ENCODE assay signal across 18 cellular contexts in genomic region chr14:96748371-96748770, GRCh38. TPM values are rescaled to one million over a fixed set of nuclear protein-coding genes. Genes with fewer than 3 reads are reported as not detected.
A peak's percentile ranks its signal among the peaks of the same experiment; 100 is the strongest.
DNase-seq lines count a peak whose midpoint lies in the region; ATAC-seq and TF ChIP-seq lines count a peak whose summit lies in the region.
"Had no signal": no experiment of that assay in that cellular context is flagged by ENCODE, and none has a peak within 500 bp of the region (broad histone marks: within the 10 kb centered on the region; RNA-seq: fewer than 3 reads in every experiment).

No MANE protein-coding gene starts in this region.

- no peak for TF ChIP-seq POLR2A in spleen (IDR thresholded peaks at IDR 0.05)

- H3K36me3 ChIP-seq in spleen = no peaks in the 10 kb centered on the region
- H3K36me3 ChIP-seq: brain microvascular endothelial cell had no signal

- ATAC-seq in HG03378 (IDR thresholded peaks at IDR 0.05; ENCODE audit: unreplicated experiment) = no peak
- ATAC-seq: GM12878, natural killer cell had no signal

- 70 to 80% (median 76%) methylated on average over 6 of the region's 6 CpGs for WGBS in spleen, 5 donors

- H3K9me3 ChIP-seq in spleen = no peaks in the 10 kb centered on the region

- peaks cover 0 to 63% (median 0%) of the 10 kb centered on the region in 7 donors for H3K27me3 ChIP-seq in spleen (replicated peaks in 1 of 7)
- H3K27me3 ChIP-seq: brain microvascular endothelial cell had no signal

- H3K27ac ChIP-seq in spleen = no peak overlapping the region
- H3K27ac ChIP-seq: brain microvascular endothelial cell, parathyroid adenoma had no signal

- intact Hi-C loops in spleen (cut with DNase I; ENCODE audit: low total_unique reads) = no loop called here

- DNase-seq in D341Med (ENCODE audit: low spot score) (peak; percentile 65), LNCaP clone FGC (ENCODE audit: low read depth) (peak; percentile 6), NCI-H345 treated with DMSO at 0.1 percent for 48 hours (lab: John Stamatoyannopoulos, UW; ENCODE audit: unreplicated experiment) (peak; percentile 38), epithelial cell of esophagus (ENCODE audit: low read depth) (peak; percentile 39), retina (no peak), activated gamma-delta T cell treated with Interleukin-2 at 50 U/mL for 16 hours (no peak), spleen (no peak)
- DNase-seq: activated CD4-positive, alpha-beta T cell treated with anti-CD3 and anti-CD28 coated beads for 1 hour; activated naive CD8-positive, alpha-beta T cell treated with anti-CD3 and anti-CD28 coated beads, Interleukin-2, amount 10 ng/mL, durations not matched to agents 7 days and 5 days; brain microvascular endothelial cell; foreskin fibroblast; GDM1; hippocampal formation; Kasumi-1; natural killer cell had no signal

- no peaks in the 10 kb centered on the region for H3K4me1 ChIP-seq in spleen
- H3K4me1 ChIP-seq: parathyroid adenoma had no signal

- TF ChIP-seq CTCF in LNCaP clone FGC (IDR thresholded peaks at IDR 0.05; ENCODE audit: control insufficient read depth, extremely low read depth, insufficient read depth) (no peak), epithelial cell of esophagus (IDR thresholded peaks at IDR 0.05; ENCODE audit: insufficient read depth, low read depth, low read length, missing control alignments) (no peak), spleen (IDR thresholded peaks at IDR 0.05 in 8 of 11, conservative IDR thresholded peaks at IDR 0.05 in 3 of 11) (no peak)

- H3K4me3 ChIP-seq in LNCaP clone FGC (ENCODE audit: low read depth, low read length) = no peak overlapping the region
- H3K4me3 ChIP-seq in epithelial cell of esophagus (ENCODE audit: low read length) = no peak overlapping the region
- no peak overlapping the region for H3K4me3 ChIP-seq in spleen
- H3K4me3 ChIP-seq: GM12878 had no signal

RNA-seq across cellular contexts. Expression of gene VRK1, which starts 48.8 kb away (rescaled TPM):
- 10 to 100 TPM; 24.2 to 48.5 (median 30.9) TPM for total RNA-seq in spleen
- polyA plus RNA-seq in spleen = 10 to 100 TPM; 16.1 to 21.1 (median 16.7) TPM

Comparison
In these comparisons a context has a peak if more than half of its experiments do, and no peak if none do; other contexts are left out.
1. DNase-seq: peak in D341Med (single experiment), LNCaP clone FGC (single experiment), NCI-H345 treated with DMSO at 0.1 percent for 48 hours (single experiment) and epithelial cell of esophagus (single experiment); none in retina (single experiment), activated gamma-delta T cell treated with Interleukin-2 at 50 U/mL for 16 hours (single experiment) and spleen (single experiment).